Comparison of ENCODE assay signal across 8 cellular contexts in the genomic region with DNA sequence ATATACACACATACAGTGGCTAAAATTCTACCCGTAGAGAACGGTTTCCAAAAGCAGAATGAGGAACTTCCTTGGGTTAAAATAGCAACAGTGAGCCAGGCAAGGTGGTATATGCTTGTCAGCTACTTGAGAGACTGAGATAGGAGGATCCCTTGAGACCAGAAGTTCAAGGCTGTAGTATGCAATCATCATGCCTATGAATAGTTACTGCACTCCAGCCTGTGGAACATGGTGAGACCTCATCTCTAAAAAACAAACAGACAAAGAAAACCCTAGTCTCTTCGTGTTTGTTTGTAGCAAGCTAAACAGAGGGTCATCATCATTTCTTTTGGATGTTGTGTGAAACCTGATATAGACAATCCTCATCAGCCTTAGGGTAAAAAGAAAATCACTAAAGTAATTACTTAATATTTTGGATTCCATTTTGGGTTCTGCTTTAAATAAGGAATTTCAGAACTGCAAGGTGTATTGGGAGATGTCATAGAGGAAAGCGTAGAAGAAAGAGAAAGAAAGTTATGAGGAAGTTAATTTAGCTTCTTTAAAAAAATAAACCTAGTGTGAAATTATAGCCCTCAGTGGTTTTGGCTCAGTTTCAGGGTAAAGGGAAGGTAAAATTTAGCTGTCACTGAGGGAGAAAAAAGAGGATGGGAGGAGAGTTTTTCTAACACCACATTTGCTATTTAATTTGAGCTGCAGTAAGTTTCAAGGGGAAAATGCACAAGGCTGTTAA. TPM values are rescaled to one million over a fixed set of nuclear protein-coding genes. Genes with fewer than 3 reads are reported as not detected.
DNase-seq lines count a peak whose midpoint lies in the region; ATAC-seq and TF ChIP-seq lines count a peak whose summit lies in the region.
"Had no signal": no experiment of that assay in that cellular context is flagged by ENCODE, and none has a peak within 500 bp of the region (broad histone marks: within the 10 kb centered on the region; RNA-seq: fewer than 3 reads in every experiment).

No MANE protein-coding gene starts in this region.

- peaks cover 19% of the 10 kb centered on the region for H3F3A ChIP-seq in MM.1S (ENCODE audit: insufficient read depth, low read length)

- peak overlapping the region; percentile 74 for H3K4me3 Mint-ChIP-seq in natural killer cell treated with Interleukin-12 subunit alpha and Interleukin-12 subunit beta and Interleukin-15 and Interleukin-18, amount 100 ng/mL, for 72 hours

- intact Hi-C loops in colonic mucosa (cut with DNase I) = no loop called here

- H3K27ac ChIP-seq in MM.1S (ENCODE audit: low read length) (peak overlapping the region; percentile 77), colonic mucosa (no peak overlapping the region)

- H2AFZ ChIP-seq in MM.1S (ENCODE audit: low read length) = peak overlapping the region; percentile 40; the same call in 1 of the 2 replicates

- peak overlapping the region; percentile 26; the same call in 1 of the 2 replicates for H3K9ac ChIP-seq in MM.1S (ENCODE audit: low read length)
- no peak overlapping the region for H3K9ac ChIP-seq in colonic mucosa (ENCODE audit: low read depth in 2 of 2, low read length in 2 of 2)

- H3K9me3 Mint-ChIP-seq in natural killer cell treated with Interleukin-12 subunit alpha and Interleukin-12 subunit beta and Interleukin-15 and Interleukin-18, amount 100 ng/mL, for 72 hours = peaks cover 12% of the 10 kb centered on the region

- H3K36me3 ChIP-seq in MM.1S (replicated peaks; ENCODE audit: insufficient read depth, low read length) (no peaks in the 10 kb centered on the region), colonic mucosa (no peaks in the 10 kb centered on the region)

- peak overlapping the region; percentile 80 to 83 for H3K27ac Mint-ChIP-seq in natural killer cell treated with Interleukin-12 subunit alpha and Interleukin-12 subunit beta and Interleukin-15 and Interleukin-18, amount 100 ng/mL, for 72 hours

- no peaks in the 10 kb centered on the region for H3K79me2 ChIP-seq in MM.1S (ENCODE audit: low read length)

- H3K4me2 ChIP-seq in MM.1S (ENCODE audit: low read depth, low read length) = peak overlapping the region; percentile 78

- DNase-seq in MM.1S (peak; percentile 26), occipital lobe (lab: John Stamatoyannopoulos, UW) (no peak), colonic mucosa (no peak), cerebellar nuclear complex (lab: John Stamatoyannopoulos, UW) (no peak)
- no peak for DNase-seq in natural killer cell treated with Interleukin-12 subunit alpha and Interleukin-12 subunit beta and Interleukin-15 and Interleukin-18, amount 100 ng/mL, for 72 hours (ENCODE audit: low spot score)
- DNase-seq: NCI-H226 had no signal

- H4K20me1 ChIP-seq in MM.1S (ENCODE audit: insufficient read depth, low read length) = no peaks in the 10 kb centered on the region

- peak; percentile 84 for ATAC-seq in GM19035 (IDR thresholded peaks at IDR 0.05; ENCODE audit: unreplicated experiment)
- ATAC-seq in HG02840 (IDR thresholded peaks at IDR 0.05; ENCODE audit: low FRiP score, unreplicated experiment) = peak; percentile 86
- ATAC-seq in natural killer cell treated with Interleukin-12 subunit alpha and Interleukin-12 subunit beta and Interleukin-15 and Interleukin-18, amount 100 ng/mL, for 72 hours = no peak

- H3K9me2 ChIP-seq in MM.1S (replicated peaks; ENCODE audit: insufficient read depth, low read length) = no peaks in the 10 kb centered on the region

- H3K4me1 ChIP-seq in MM.1S (ENCODE audit: low read length) (peaks cover 23% of the 10 kb centered on the region), colonic mucosa (no peaks in the 10 kb centered on the region)

- no peaks in the 10 kb centered on the region for H3K27me3 Mint-ChIP-seq in natural killer cell treated with Interleukin-12 subunit alpha and Interleukin-12 subunit beta and Interleukin-15 and Interleukin-18, amount 100 ng/mL, for 72 hours

- TF ChIP-seq CTCF in MM.1S (IDR thresholded peaks at IDR 0.05; ENCODE audit: low read length) (no peak), colonic mucosa (IDR thresholded peaks at IDR 0.05) (no peak)

- H3K27me3 ChIP-seq in MM.1S (replicated peaks; ENCODE audit: insufficient read depth, low read length) (no peaks in the 10 kb centered on the region), colonic mucosa (no peaks in the 10 kb centered on the region)

- H3K9me3 ChIP-seq in MM.1S (replicated peaks; ENCODE audit: insufficient read depth, low read length) (no peaks in the 10 kb centered on the region), colonic mucosa (no peaks in the 10 kb centered on the region)

- peaks cover 19% of the 10 kb centered on the region for H3K36me3 Mint-ChIP-seq in natural killer cell treated with Interleukin-12 subunit alpha and Interleukin-12 subunit beta and Interleukin-15 and Interleukin-18, amount 100 ng/mL, for 72 hours

- peak overlapping the region; percentile 17 for H3K4me3 ChIP-seq in MM.1S (ENCODE audit: low read length)
- H3K4me3 ChIP-seq in colonic mucosa = no peak overlapping the region

- H3K4me1 Mint-ChIP-seq in natural killer cell treated with Interleukin-12 subunit alpha and Interleukin-12 subunit beta and Interleukin-15 and Interleukin-18, amount 100 ng/mL, for 72 hours (ENCODE audit: low read depth in 2 of 2) = peaks cover 55 to 74% of the 10 kb centered on the region in 2 donors

RNA-seq across cellular contexts. Expression of a gene that starts 46.5 kb away (rescaled TPM):
- 100 to 1,000 TPM; 209 to 569 TPM for total RNA-seq in natural killer cell treated with Interleukin-12 subunit alpha and Interleukin-12 subunit beta and Interleukin-15 and Interleukin-18, amount 100 ng/mL, for 72 hours
- 3.0 TPM for total RNA-seq in occipital lobe
- total RNA-seq in colonic mucosa = 1 to 10 TPM; 2.6 to 5.1 TPM

RNA-seq across cellular contexts. Expression of a gene that starts 55.5 kb away (rescaled TPM):
- total RNA-seq in natural killer cell treated with Interleukin-12 subunit alpha and Interleukin-12 subunit beta and Interleukin-15 and Interleukin-18, amount 100 ng/mL, for 72 hours = 1 to 10 TPM; 1.8 to 2.5 TPM
- 0.94 TPM for total RNA-seq in occipital lobe
- 1 to 10 TPM; 1.5 to 2.3 TPM for total RNA-seq in colonic mucosa

RNA-seq across cellular contexts. Expression of a gene that starts 55.8 kb away (rescaled TPM):
- 1 to 10 TPM; 2.0 to 3.2 TPM for total RNA-seq in natural killer cell treated with Interleukin-12 subunit alpha and Interleukin-12 subunit beta and Interleukin-15 and Interleukin-18, amount 100 ng/mL, for 72 hours
- total RNA-seq in occipital lobe (12.3 TPM), colonic mucosa (1 to 10 TPM in 1 of 2 donors, under 1 TPM in 1; 0.96 to 2.6 TPM)

Comparison
In these comparisons a context has a peak if more than half of its experiments do, and no peak if none do; other contexts are left out.
1. ATAC-seq: peak in GM19035 (single experiment) and HG02840 (single experiment); none in natural killer cell treated with Interleukin-12 subunit alpha and Interleukin-12 subunit beta and Interleukin-15 and Interleukin-18, amount 100 ng/mL, for 72 hours (0 of 2).
2. RNA of a gene that starts 46.5 kb away (total RNA-seq): 209 to 569 TPM in natural killer cell treated with Interleukin-12 subunit alpha and Interleukin-12 subunit beta and Interleukin-15 and Interleukin-18, amount 100 ng/mL, for 72 hours; 2.6 to 5.1 TPM in colonic mucosa and 3.0 TPM in occipital lobe (single experiment); every median in the first group is over 10 times any median in the second.